8 cellular contexts compared by ENCODE assay signal in genomic region chr1:155044812-155045690, GRCh38. TPM values are rescaled to one million over a fixed set of nuclear protein-coding genes. Genes with fewer than 3 reads are reported as not detected.
DNase-seq lines count a peak whose midpoint lies in the region; ATAC-seq and TF ChIP-seq lines count a peak whose summit lies in the region.

No MANE protein-coding gene starts in this region.

- WGBS in thyroid gland, 2 donors, result 44 to 46% methylated on average over 7 of the region's 7 CpGs

- no peak overlapping the region for H3K27ac Mint-ChIP-seq in CD4-positive, CD25-positive, alpha-beta regulatory T cell

- peak; percentile 18 to 80 (median 72) for TF ChIP-seq CTCF in thyroid gland (IDR thresholded peaks at IDR 0.05)

- peak; percentile 80 to 82 for ATAC-seq in CD4-positive, CD25-positive, alpha-beta regulatory T cell (ENCODE audit: low read depth in 2 of 2)
- no peak for ATAC-seq in HG03457 (IDR thresholded peaks at IDR 0.05; ENCODE audit: unreplicated experiment)

- peak overlapping the region in 1 of 2 donors; percentile 74 for H3K9ac ChIP-seq in mucosa of rectum (ENCODE audit: low read depth in 1 of 2, low read length in 2 of 2)

- H3K27me3 Mint-ChIP-seq in CD4-positive, CD25-positive, alpha-beta regulatory T cell, result no peaks in the 10 kb centered on the region

- no peaks in the 10 kb centered on the region for H3K9me3 Mint-ChIP-seq in CD4-positive, CD25-positive, alpha-beta regulatory T cell

- peak overlapping the region in 2 of 4 donors; percentile 3 to 54 for H3K4me3 Mint-ChIP-seq in CD4-positive, CD25-positive, alpha-beta regulatory T cell

- TF ChIP-seq POLR2A in erythroblast (IDR thresholded peaks at IDR 0.05; ENCODE audit: low read length), result no peak
- TF ChIP-seq POLR2A in thyroid gland (IDR thresholded peaks at IDR 0.05), result no peak

- H3K36me3 ChIP-seq in CD4-positive, CD25-positive, alpha-beta regulatory T cell (ENCODE audit: control insufficient read depth, insufficient read depth, low read length), result no peaks in the 10 kb centered on the region
- H3K36me3 ChIP-seq in mucosa of rectum (ENCODE audit: control insufficient read depth in 2 of 2, insufficient read depth in 2 of 2, low read length in 2 of 2) (no peaks in the 10 kb centered on the region), thyroid gland (no peaks in the 10 kb centered on the region)

- H3K27me3 ChIP-seq in CD4-positive, CD25-positive, alpha-beta regulatory T cell (ENCODE audit: control insufficient read depth, insufficient read depth, low read length), result no peaks in the 10 kb centered on the region
- H3K27me3 ChIP-seq in mucosa of rectum (ENCODE audit: control insufficient read depth in 2 of 2, insufficient read depth in 2 of 2, low read length in 2 of 2), result no peaks in the 10 kb centered on the region
- no peaks in the 10 kb centered on the region for H3K27me3 ChIP-seq in thyroid gland

- H3K27ac ChIP-seq in CD4-positive, CD25-positive, alpha-beta regulatory T cell (ENCODE audit: insufficient read depth, low read length, poor library complexity, severe bottlenecking), result no peak overlapping the region
- peak overlapping the region; percentile 90 to 97 for H3K27ac ChIP-seq in mucosa of rectum (ENCODE audit: low read depth in 2 of 2, low read length in 2 of 2)
- H3K27ac ChIP-seq in thyroid gland, result peak overlapping the region in 1 of 3 donors; percentile 44

- intact Hi-C loops in thyroid gland (cut with DNase I), result loop anchor here (5.0 kb wide), 1 partner anchor 37 kb away; no protein-coding TSS in a partner anchor

- no peaks in the 10 kb centered on the region for H3K36me3 Mint-ChIP-seq in CD4-positive, CD25-positive, alpha-beta regulatory T cell

- peaks cover 4 to 10% (median 7%) of the 10 kb centered on the region in 4 donors for H3K4me1 Mint-ChIP-seq in CD4-positive, CD25-positive, alpha-beta regulatory T cell

- no peaks in the 10 kb centered on the region for H3K4me1 ChIP-seq in CD4-positive, CD25-positive, alpha-beta regulatory T cell (ENCODE audit: control insufficient read depth, insufficient read depth, low read length, poor library complexity, severe bottlenecking)
- peaks cover 40 to 46% of the 10 kb centered on the region in 2 donors for H3K4me1 ChIP-seq in mucosa of rectum (ENCODE audit: control insufficient read depth in 2 of 2, insufficient read depth in 2 of 2, low read length in 2 of 2)
- H3K4me1 ChIP-seq in thyroid gland, result peaks cover 5 to 17% of the 10 kb centered on the region in 2 donors

- peak; percentile 50 to 78 (median 70) for DNase-seq in CD4-positive, CD25-positive, alpha-beta regulatory T cell
- DNase-seq in HCEC 1CT (peak; percentile 82), NOMO-1 (lab: John Stamatoyannopoulos, UW; ENCODE audit: unreplicated experiment in 2 of 2) (peak; percentile 72 to 75), erythroblast (lab: John Stamatoyannopoulos, UW) (peak; percentile 79 to 85), thyroid gland (peak; percentile 91 to 92)
- peak; percentile 68 for DNase-seq in activated CD8-positive, alpha-beta memory T cell treated with anti-CD3 and anti-CD28 coated beads, Interleukin-2, amount 50 U/mL, for 48 hours

- H3K9me3 ChIP-seq in CD4-positive, CD25-positive, alpha-beta regulatory T cell (ENCODE audit: control insufficient read depth in 2 of 2, low read length in 2 of 2), result no peaks in the 10 kb centered on the region
- no peaks in the 10 kb centered on the region for H3K9me3 ChIP-seq in mucosa of rectum (ENCODE audit: control insufficient read depth in 2 of 2, low read length in 2 of 2)
- no peaks in the 10 kb centered on the region for H3K9me3 ChIP-seq in thyroid gland

- H3K4me3 ChIP-seq in CD4-positive, CD25-positive, alpha-beta regulatory T cell (ENCODE audit: low read depth, low read length), result no peak overlapping the region
- H3K4me3 ChIP-seq in mucosa of rectum (ENCODE audit: low read length in 2 of 2) (no peak overlapping the region), thyroid gland (replicated peaks in 1 of 3) (no peak overlapping the region)

RNA-seq across cellular contexts. Expression of gene ADAM15, which starts 6.1 kb away (rescaled TPM):
- total RNA-seq in CD4-positive, CD25-positive, alpha-beta regulatory T cell, result 31.5 TPM
- 10 to 100 TPM in 3 of 4 donors, 1 to 10 TPM in 1; 9.8 to 24.7 (median 17.2) TPM for polyA plus RNA-seq in CD4-positive, CD25-positive, alpha-beta regulatory T cell
- total RNA-seq in thyroid gland, result 10 to 100 TPM; 51.3 to 75.5 (median 65.6) TPM

RNA-seq across cellular contexts. Expression of gene DCST1, which starts 11.4 kb away (rescaled TPM):
- 0.32 TPM for total RNA-seq in CD4-positive, CD25-positive, alpha-beta regulatory T cell
- polyA plus RNA-seq in CD4-positive, CD25-positive, alpha-beta regulatory T cell, result not detected
- under 1 TPM in 1 of 4 donors, not detected in 3; 0.24 TPM for total RNA-seq in thyroid gland

RNA-seq across cellular contexts. Expression of gene DCST2, which starts 11.5 kb away (rescaled TPM):
- 1.4 TPM for total RNA-seq in CD4-positive, CD25-positive, alpha-beta regulatory T cell
- not detected for polyA plus RNA-seq in CD4-positive, CD25-positive, alpha-beta regulatory T cell
- total RNA-seq in thyroid gland, result 1 to 10 TPM in 1 of 4 donors, under 1 TPM in 2, not detected in 1; 0.33 to 4.2 (median 0.50) TPM

RNA-seq across cellular contexts. Expression of gene EFNA4, which starts 18.5 kb away (rescaled TPM):
- total RNA-seq in CD4-positive, CD25-positive, alpha-beta regulatory T cell, result 6.1 TPM
- polyA plus RNA-seq in CD4-positive, CD25-positive, alpha-beta regulatory T cell, result 1 to 10 TPM; 2.5 to 5.9 (median 4.2) TPM
- 10 to 100 TPM in 2 of 4 donors, 1 to 10 TPM in 2; 7.5 to 13.1 (median 9.9) TPM for total RNA-seq in thyroid gland

RNA-seq across cellular contexts. Expression of gene EFNA3, which starts 33.6 kb away (rescaled TPM):
- total RNA-seq in CD4-positive, CD25-positive, alpha-beta regulatory T cell, result 0.52 TPM
- 1 to 10 TPM in 1 of 4 donors, under 1 TPM in 3; 0.42 to 1.2 (median 0.69) TPM for polyA plus RNA-seq in CD4-positive, CD25-positive, alpha-beta regulatory T cell
- 1 to 10 TPM; 1.2 to 2.9 (median 2.0) TPM for total RNA-seq in thyroid gland
